Comparison of ENCODE assay signal across 1 cellular context in genomic region chr2:226581004-226581403, GRCh38.
TF ChIP-seq lines count a peak whose summit lies in the region.

No MANE protein-coding gene starts in this region.

TF ChIP-seq in HepG2, 621 proteins besides CTCF, POLR2A, EP300 and RAD21 (continued from another document and continues in another):
- TF ChIP-seq CSRNP2 (CRISPR knock-in tag; conservative IDR thresholded peaks at IDR 0.05; ENCODE audit: low read depth) (no peak), SALL1 (CRISPR knock-in tag; IDR thresholded peaks at IDR 0.05) (peak; percentile 89), PRDM15 (CRISPR knock-in tag; IDR thresholded peaks at IDR 0.05) (no peak), DDIT3 (CRISPR knock-in tag; IDR thresholded peaks at IDR 0.05) (no peak), MBNL3 (CRISPR knock-in tag; conservative IDR thresholded peaks at IDR 0.05) (no peak), ZNF337 (CRISPR knock-in tag; IDR thresholded peaks at IDR 0.05; ENCODE audit: borderline replicate concordance, low read depth) (no peak), ZNF274 (CRISPR knock-in tag; IDR thresholded peaks at IDR 0.05) (no peak), ZNF589 (CRISPR knock-in tag; conservative IDR thresholded peaks at IDR 0.05) (no peak), LCORL (IDR thresholded peaks at IDR 0.05) (no peak), LCORL (CRISPR knock-in tag; IDR thresholded peaks at IDR 0.05) (no peak), TCF12 (IDR thresholded peaks at IDR 0.05) (no peak), TCF12 (CRISPR knock-in tag; IDR thresholded peaks at IDR 0.05) (no peak), ZBTB7B (CRISPR knock-in tag; IDR thresholded peaks at IDR 0.05) (0 out of 2 replicates have a peak, but pooled peaks have one; percentile 52), ZNF317 (CRISPR knock-in tag; IDR thresholded peaks at IDR 0.05) (0 out of 2 replicates have a peak, but pooled peaks have one; percentile 44), TOE1 (CRISPR knock-in tag; IDR thresholded peaks at IDR 0.05) (no peak), XRCC5 (optimal IDR thresholded peaks at IDR 0.05; ENCODE audit: low read length) (no peak), HOMEZ (CRISPR knock-in tag; IDR thresholded peaks at IDR 0.05; ENCODE audit: low read depth) (peak; percentile 90; the same call in 1 of the 2 replicates), ARID2 (CRISPR knock-in tag; IDR thresholded peaks at IDR 0.05; ENCODE audit: borderline replicate concordance) (no peak), ELF3 (CRISPR knock-in tag; IDR thresholded peaks at IDR 0.05) (0 out of 2 replicates have a peak, but pooled peaks have one; percentile 51), ARID3A (IDR thresholded peaks at IDR 0.05; ENCODE audit: low read depth, low read length) (no peak), CCAR2 (optimal IDR thresholded peaks at IDR 0.05; ENCODE audit: low read depth, low read length) (no peak), DPF2 (CRISPR knock-in tag; IDR thresholded peaks at IDR 0.05; ENCODE audit: borderline replicate concordance, low read depth) (no peak), MAZ (IDR thresholded peaks at IDR 0.05; ENCODE audit: borderline replicate concordance, low read depth, low read length) (0 out of 2 replicates have a peak, but pooled peaks have one; percentile 19), MAZ (CRISPR knock-in tag; IDR thresholded peaks at IDR 0.05; ENCODE audit: low read depth) (no peak), ZFP1 (CRISPR knock-in tag; IDR thresholded peaks at IDR 0.05) (no peak), GPN1 (CRISPR knock-in tag; IDR thresholded peaks at IDR 0.05; ENCODE audit: borderline replicate concordance) (no peak), AHR (CRISPR knock-in tag; IDR thresholded peaks at IDR 0.05) (no peak), KLF6 (CRISPR knock-in tag; IDR thresholded peaks at IDR 0.05) (0 out of 2 replicates have a peak, but pooled peaks have one; percentile 61), ZNF318 (CRISPR knock-in tag; IDR thresholded peaks at IDR 0.05) (no peak), KDM4B (CRISPR knock-in tag; IDR thresholded peaks at IDR 0.05) (0 out of 2 replicates have a peak, but pooled peaks have one; percentile 18), JARID2 (CRISPR knock-in tag; IDR thresholded peaks at IDR 0.05; ENCODE audit: insufficient replicate concordance) (no peak), ISL2 (CRISPR knock-in tag; IDR thresholded peaks at IDR 0.05) (0 out of 2 replicates have a peak, but pooled peaks have one; percentile 25), HNRNPUL1 (IDR thresholded peaks at IDR 0.05; ENCODE audit: low read depth, low read length) (no peak), ZSCAN29 (CRISPR knock-in tag; conservative IDR thresholded peaks at IDR 0.05) (no peak), HOXD1 (CRISPR knock-in tag; IDR thresholded peaks at IDR 0.05) (no peak), SIN3A (IDR thresholded peaks at IDR 0.05; ENCODE audit: borderline replicate concordance, low read depth, low read length) (no peak), MIER2 (CRISPR knock-in tag; IDR thresholded peaks at IDR 0.05) (peak; percentile 45; the same call in 1 of the 2 replicates)
